1 cellular context compared by ENCODE assay signal in the genomic region with DNA sequence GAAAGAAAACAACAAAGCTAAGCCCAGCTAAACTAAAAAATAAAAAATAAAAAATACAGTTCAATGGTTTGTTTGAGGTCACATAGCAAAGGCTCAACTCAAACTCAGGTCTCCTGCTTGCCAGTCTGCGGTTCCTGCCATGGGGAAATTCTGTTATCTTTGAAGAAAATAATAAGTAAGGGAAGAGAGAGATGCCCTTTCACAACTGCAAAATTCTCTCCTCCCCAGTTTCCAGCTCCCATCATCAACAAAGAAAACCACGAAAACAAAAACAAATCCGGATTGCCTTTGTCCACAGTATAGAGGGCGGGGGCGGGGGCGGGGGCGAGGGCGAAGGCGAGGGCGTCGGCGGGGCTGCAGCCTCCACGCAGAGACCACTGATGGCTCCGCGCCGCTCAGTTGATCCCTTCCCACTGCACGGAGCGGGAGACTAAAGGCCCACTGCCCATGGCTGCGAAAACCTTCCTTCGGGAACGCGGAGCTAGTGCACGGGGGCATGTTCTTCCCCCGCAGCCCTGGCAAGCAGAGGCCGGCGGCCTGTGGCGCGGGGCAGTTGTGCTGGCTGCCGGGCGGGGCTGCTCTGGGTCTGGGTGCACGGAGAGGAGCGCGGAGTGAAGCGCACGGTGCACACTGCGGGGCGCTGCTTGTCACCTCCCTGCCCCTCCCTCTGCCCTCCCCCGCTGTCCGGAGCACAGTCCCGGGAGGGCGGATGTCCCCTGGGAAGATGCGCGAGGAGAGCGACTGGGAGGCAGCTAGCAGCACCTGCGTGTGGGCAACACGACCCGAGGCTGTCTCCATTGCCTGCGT.
TF ChIP-seq lines count a peak whose summit lies in the region.

No MANE protein-coding gene starts in this region.

TF ChIP-seq in GM12878, 131 proteins besides CTCF, POLR2A, EP300 and RAD21 (continued from another document):
- TF ChIP-seq, protein P1, sequence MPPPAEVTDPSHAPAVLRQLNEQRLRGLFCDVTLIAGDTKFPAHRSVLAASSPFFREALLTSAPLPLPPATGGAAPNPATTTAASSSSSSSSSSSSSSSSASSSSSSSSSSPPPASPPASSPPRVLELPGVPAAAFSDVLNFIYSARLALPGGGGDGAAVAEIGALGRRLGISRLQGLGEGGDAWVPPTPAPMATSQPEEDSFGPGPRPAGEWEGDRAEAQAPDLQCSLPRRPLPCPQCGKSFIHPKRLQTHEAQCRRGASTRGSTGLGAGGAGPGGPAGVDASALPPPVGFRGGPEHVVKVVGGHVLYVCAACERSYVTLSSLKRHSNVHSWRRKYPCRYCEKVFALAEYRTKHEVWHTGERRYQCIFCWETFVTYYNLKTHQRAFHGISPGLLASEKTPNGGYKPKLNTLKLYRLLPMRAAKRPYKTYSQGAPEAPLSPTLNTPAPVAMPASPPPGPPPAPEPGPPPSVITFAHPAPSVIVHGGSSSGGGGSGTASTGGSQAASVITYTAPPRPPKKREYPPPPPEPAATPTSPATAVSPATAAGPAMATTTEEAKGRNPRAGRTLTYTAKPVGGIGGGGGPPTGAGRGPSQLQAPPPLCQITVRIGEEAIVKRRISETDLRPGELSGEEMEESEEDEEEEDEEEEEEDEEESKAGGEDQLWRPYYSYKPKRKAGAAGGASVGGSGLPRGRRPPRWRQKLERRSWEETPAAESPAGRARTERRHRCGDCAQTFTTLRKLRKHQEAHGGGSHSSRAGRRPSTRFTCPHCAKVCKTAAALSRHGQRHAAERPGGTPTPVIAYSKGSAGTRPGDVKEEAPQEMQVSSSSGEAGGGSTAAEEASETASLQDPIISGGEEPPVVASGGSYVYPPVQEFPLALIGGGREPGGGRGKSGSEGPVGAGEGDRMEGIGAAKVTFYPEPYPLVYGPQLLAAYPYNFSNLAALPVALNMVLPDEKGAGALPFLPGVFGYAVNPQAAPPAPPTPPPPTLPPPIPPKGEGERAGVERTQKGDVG (CRISPR knock-in tag; IDR thresholded peaks at IDR 0.05), result no peak
- TF ChIP-seq, protein P2, sequence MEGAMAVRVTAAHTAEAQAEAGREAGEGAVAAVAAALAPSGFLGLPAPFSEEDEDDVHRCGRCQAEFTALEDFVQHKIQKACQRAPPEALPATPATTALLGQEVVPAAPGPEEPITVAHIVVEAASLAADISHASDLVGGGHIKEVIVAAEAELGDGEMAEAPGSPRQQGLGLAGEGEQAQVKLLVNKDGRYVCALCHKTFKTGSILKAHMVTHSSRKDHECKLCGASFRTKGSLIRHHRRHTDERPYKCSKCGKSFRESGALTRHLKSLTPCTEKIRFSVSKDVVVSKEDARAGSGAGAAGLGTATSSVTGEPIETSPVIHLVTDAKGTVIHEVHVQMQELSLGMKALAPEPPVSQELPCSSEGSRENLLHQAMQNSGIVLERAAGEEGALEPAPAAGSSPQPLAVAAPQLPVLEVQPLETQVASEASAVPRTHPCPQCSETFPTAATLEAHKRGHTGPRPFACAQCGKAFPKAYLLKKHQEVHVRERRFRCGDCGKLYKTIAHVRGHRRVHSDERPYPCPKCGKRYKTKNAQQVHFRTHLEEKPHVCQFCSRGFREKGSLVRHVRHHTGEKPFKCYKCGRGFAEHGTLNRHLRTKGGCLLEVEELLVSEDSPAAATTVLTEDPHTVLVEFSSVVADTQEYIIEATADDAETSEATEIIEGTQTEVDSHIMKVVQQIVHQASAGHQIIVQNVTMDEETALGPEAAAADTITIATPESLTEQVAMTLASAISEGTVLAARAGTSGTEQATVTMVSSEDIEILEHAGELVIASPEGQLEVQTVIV (IDR thresholded peaks at IDR 0.05; ENCODE audit: borderline replicate concordance, partially characterized antibody), result no peak
- TF ChIP-seq TCF12 (IDR thresholded peaks at IDR 0.05; ENCODE audit: low read depth, low read length), result no peak
- no peak for TF ChIP-seq SPI1 (IDR thresholded peaks at IDR 0.05; ENCODE audit: borderline replicate concordance, insufficient read depth, low read depth, low read length)
- TF ChIP-seq IKZF1 (conservative IDR thresholded peaks at IDR 0.05), result peak; percentile 40; the same call in 1 of the 2 replicates
- no peak for TF ChIP-seq BRCA1 (IDR thresholded peaks at IDR 0.05; ENCODE audit: low read depth, low read length)
- TF ChIP-seq, protein P3, sequence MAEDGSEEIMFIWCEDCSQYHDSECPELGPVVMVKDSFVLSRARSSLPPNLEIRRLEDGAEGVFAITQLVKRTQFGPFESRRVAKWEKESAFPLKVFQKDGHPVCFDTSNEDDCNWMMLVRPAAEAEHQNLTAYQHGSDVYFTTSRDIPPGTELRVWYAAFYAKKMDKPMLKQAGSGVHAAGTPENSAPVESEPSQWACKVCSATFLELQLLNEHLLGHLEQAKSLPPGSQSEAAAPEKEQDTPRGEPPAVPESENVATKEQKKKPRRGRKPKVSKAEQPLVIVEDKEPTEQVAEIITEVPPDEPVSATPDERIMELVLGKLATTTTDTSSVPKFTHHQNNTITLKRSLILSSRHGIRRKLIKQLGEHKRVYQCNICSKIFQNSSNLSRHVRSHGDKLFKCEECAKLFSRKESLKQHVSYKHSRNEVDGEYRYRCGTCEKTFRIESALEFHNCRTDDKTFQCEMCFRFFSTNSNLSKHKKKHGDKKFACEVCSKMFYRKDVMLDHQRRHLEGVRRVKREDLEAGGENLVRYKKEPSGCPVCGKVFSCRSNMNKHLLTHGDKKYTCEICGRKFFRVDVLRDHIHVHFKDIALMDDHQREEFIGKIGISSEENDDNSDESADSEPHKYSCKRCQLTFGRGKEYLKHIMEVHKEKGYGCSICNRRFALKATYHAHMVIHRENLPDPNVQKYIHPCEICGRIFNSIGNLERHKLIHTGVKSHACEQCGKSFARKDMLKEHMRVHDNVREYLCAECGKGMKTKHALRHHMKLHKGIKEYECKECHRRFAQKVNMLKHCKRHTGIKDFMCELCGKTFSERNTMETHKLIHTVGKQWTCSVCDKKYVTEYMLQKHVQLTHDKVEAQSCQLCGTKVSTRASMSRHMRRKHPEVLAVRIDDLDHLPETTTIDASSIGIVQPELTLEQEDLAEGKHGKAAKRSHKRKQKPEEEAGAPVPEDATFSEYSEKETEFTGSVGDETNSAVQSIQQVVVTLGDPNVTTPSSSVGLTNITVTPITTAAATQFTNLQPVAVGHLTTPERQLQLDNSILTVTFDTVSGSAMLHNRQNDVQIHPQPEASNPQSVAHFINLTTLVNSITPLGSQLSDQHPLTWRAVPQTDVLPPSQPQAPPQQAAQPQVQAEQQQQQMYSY (CRISPR knock-in tag; IDR thresholded peaks at IDR 0.05), result no peak
- TF ChIP-seq, protein P4, sequence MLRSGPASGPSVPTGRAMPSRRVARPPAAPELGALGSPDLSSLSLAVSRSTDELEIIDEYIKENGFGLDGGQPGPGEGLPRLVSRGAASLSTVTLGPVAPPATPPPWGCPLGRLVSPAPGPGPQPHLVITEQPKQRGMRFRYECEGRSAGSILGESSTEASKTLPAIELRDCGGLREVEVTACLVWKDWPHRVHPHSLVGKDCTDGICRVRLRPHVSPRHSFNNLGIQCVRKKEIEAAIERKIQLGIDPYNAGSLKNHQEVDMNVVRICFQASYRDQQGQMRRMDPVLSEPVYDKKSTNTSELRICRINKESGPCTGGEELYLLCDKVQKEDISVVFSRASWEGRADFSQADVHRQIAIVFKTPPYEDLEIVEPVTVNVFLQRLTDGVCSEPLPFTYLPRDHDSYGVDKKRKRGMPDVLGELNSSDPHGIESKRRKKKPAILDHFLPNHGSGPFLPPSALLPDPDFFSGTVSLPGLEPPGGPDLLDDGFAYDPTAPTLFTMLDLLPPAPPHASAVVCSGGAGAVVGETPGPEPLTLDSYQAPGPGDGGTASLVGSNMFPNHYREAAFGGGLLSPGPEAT (IDR thresholded peaks at IDR 0.05; ENCODE audit: low read depth), result no peak
- TF ChIP-seq, protein P5, sequence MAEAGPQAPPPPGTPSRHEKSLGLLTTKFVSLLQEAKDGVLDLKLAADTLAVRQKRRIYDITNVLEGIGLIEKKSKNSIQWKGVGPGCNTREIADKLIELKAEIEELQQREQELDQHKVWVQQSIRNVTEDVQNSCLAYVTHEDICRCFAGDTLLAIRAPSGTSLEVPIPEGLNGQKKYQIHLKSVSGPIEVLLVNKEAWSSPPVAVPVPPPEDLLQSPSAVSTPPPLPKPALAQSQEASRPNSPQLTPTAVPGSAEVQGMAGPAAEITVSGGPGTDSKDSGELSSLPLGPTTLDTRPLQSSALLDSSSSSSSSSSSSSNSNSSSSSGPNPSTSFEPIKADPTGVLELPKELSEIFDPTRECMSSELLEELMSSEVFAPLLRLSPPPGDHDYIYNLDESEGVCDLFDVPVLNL (IDR thresholded peaks at IDR 0.05; ENCODE audit: low read depth, low read length), result no peak
- no peak for TF ChIP-seq HDAC6 (IDR thresholded peaks at IDR 0.05; ENCODE audit: unreplicated experiment)
- TF ChIP-seq BHLHE40 (IDR thresholded peaks at IDR 0.05; ENCODE audit: borderline replicate concordance in 1 of 2, low read depth in 2 of 2, low read length in 1 of 2), result peak in 1 of 2 experiments; percentile 6; a peak in 1 of 4 replicates
